Comparison of ENCODE assay signal across 13 cellular contexts in the genomic region with DNA sequence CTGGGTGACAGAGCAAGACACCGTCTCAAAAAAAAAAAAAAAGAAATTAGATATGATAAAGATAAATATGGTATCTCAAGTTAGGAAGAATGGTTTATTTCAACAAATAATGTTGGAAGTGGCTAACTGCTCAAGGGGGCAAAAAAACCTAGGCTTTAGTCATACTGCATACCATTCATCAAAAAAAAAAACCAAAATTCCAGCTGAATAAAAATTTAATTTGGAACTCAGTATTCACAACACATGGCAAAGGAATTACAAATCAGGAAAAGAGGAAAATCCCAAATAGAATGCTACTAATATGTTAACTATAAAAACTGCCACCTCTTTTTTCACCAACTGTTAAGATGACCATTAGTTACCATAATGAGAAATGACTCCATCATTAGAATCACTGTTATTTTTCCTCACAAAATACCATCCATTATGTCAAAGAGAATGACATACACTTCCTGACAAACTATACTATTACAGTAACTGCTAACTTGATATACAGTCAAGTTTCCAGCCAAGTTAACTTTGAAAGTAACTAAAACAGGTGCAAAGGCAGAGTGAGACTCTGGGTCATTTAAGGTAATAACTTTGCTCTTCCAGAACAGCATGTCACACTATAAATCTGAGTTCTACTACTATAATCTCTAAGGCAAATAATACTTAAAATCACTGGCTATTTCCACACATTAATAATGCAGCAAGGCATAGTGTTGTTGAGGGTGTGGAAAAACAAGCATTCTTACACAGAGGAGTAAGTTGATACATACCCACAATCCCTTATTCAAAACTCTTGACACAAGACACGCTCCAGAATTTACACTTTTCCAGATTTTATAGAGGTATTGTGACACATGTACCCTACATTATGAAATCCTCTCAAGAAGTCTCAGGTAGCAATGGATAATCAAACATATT. TPM values are rescaled to one million over a fixed set of nuclear protein-coding genes. Genes with fewer than 3 reads are reported as not detected.
DNase-seq lines count a peak whose midpoint lies in the region; ATAC-seq and TF ChIP-seq lines count a peak whose summit lies in the region.
"Had no signal": no experiment of that assay in that cellular context is flagged by ENCODE, and none has a peak within 500 bp of the region (broad histone marks: within the 10 kb centered on the region; RNA-seq: fewer than 3 reads in every experiment).

No MANE protein-coding gene starts in this region.

- H3K4me3 ChIP-seq in Peyer's patch = no peak overlapping the region

- H3K36me3 ChIP-seq in Peyer's patch = no peaks in the 10 kb centered on the region

- H3K9me3 ChIP-seq in Peyer's patch = no peaks in the 10 kb centered on the region

- ATAC-seq in central memory CD8-positive, alpha-beta T cell (replicated peaks; ENCODE audit: extremely low read depth, poor library complexity, severe bottlenecking) = no peak
- ATAC-seq in HG02885 (IDR thresholded peaks at IDR 0.05; ENCODE audit: poor library complexity, unreplicated experiment) = no peak
- ATAC-seq: stimulated activated naive B cell treated with anti-CD40 and anti-IgM and Interleukin-4, amounts not matched to agents 10 μg/mL and 1 μg/mL and 100 μg/mL, for 72 hours had no signal

- no peaks in the 10 kb centered on the region for H3K9me3 Mint-ChIP-seq in HFFc6
- H3K9me3 Mint-ChIP-seq in central memory CD8-positive, alpha-beta T cell = no peaks in the 10 kb centered on the region
- no peaks in the 10 kb centered on the region for H3K9me3 Mint-ChIP-seq in nephron
- H3K9me3 Mint-ChIP-seq: activated CD4-positive, alpha-beta memory T cell treated with anti-CD3 and anti-CD28 coated beads for 36 hours; stimulated activated naive B cell treated with anti-CD40 and anti-IgM and Interleukin-4, amounts not matched to agents 10 μg/mL and 1 μg/mL and 100 μg/mL, for 72 hours had no signal

- no peaks in the 10 kb centered on the region for H3K27me3 ChIP-seq in Peyer's patch

- no peak overlapping the region for H3K4me3 Mint-ChIP-seq in HFFc6
- H3K4me3 Mint-ChIP-seq in central memory CD8-positive, alpha-beta T cell = peak overlapping the region; percentile 36
- no peak overlapping the region for H3K4me3 Mint-ChIP-seq in nephron
- H3K4me3 Mint-ChIP-seq: activated CD4-positive, alpha-beta memory T cell treated with anti-CD3 and anti-CD28 coated beads for 36 hours; stimulated activated naive B cell treated with anti-CD40 and anti-IgM and Interleukin-4, amounts not matched to agents 10 μg/mL and 1 μg/mL and 100 μg/mL, for 72 hours had no signal

- DNase-seq in DMS 273 (lab: John Stamatoyannopoulos, UW; ENCODE audit: unreplicated experiment) (peak; percentile 48), DMS 273 treated with DMSO at 0.1 percent for 48 hours (lab: John Stamatoyannopoulos, UW) (no peak), HFFc6 (no peak), NCI-H187 treated with DMSO at 0.1 percent for 48 hours (lab: John Stamatoyannopoulos, UW) (no peak), Peyer's patch (no peak)
- no peak for DNase-seq in central memory CD8-positive, alpha-beta T cell (ENCODE audit: low spot score in 2 of 2)
- DNase-seq: 8988T; activated CD4-positive, alpha-beta memory T cell treated with anti-CD3 and anti-CD28 coated beads for 36 hours; amygdala; NCI-H1436; stimulated activated naive B cell treated with anti-CD40 and anti-IgM and Interleukin-4, amounts not matched to agents 10 μg/mL and 1 μg/mL and 100 μg/mL, for 72 hours had no signal

- H3K27me3 Mint-ChIP-seq in HFFc6 (ENCODE audit: insufficient read depth) (no peaks in the 10 kb centered on the region; the same call in 1 of the 2 replicates), nephron (ENCODE audit: low read depth) (no peaks in the 10 kb centered on the region)
- no peaks in the 10 kb centered on the region for H3K27me3 Mint-ChIP-seq in central memory CD8-positive, alpha-beta T cell
- H3K27me3 Mint-ChIP-seq: activated CD4-positive, alpha-beta memory T cell treated with anti-CD3 and anti-CD28 coated beads for 36 hours; stimulated activated naive B cell treated with anti-CD40 and anti-IgM and Interleukin-4, amounts not matched to agents 10 μg/mL and 1 μg/mL and 100 μg/mL, for 72 hours had no signal

- H3K27ac ChIP-seq in Peyer's patch = no peak overlapping the region

- TF ChIP-seq CTCF in HFFc6 (IDR thresholded peaks at IDR 0.05) (no peak), nephron (IDR thresholded peaks at IDR 0.05; ENCODE audit: unreplicated experiment in 3 of 3) (no peak), Peyer's patch (IDR thresholded peaks at IDR 0.05) (no peak)

- no peak for TF ChIP-seq POLR2A in Peyer's patch (IDR thresholded peaks at IDR 0.05)

- H3K4me1 ChIP-seq in Peyer's patch = peaks cover 0 to 28% (median 0%) of the 10 kb centered on the region in 4 donors

- H3K36me3 Mint-ChIP-seq in HFFc6 (ENCODE audit: low read depth) (peaks cover 7% of the 10 kb centered on the region; the same call in 1 of the 2 replicates), nephron (ENCODE audit: low read depth) (peaks cover 15% of the 10 kb centered on the region)
- peaks cover 20% of the 10 kb centered on the region for H3K36me3 Mint-ChIP-seq in central memory CD8-positive, alpha-beta T cell (ENCODE audit: insufficient read depth)

- H3K27ac Mint-ChIP-seq in HFFc6 (peak overlapping the region; percentile 15), nephron (peak overlapping the region; percentile 9 to 60 (median 41))
- H3K27ac Mint-ChIP-seq in central memory CD8-positive, alpha-beta T cell (ENCODE audit: low read depth) = peak overlapping the region; percentile 24
- H3K27ac Mint-ChIP-seq: activated CD4-positive, alpha-beta memory T cell treated with anti-CD3 and anti-CD28 coated beads for 36 hours; stimulated activated naive B cell treated with anti-CD40 and anti-IgM and Interleukin-4, amounts not matched to agents 10 μg/mL and 1 μg/mL and 100 μg/mL, for 72 hours had no signal

- peaks cover 42% of the 10 kb centered on the region for H3K4me1 Mint-ChIP-seq in HFFc6 (ENCODE audit: low read depth)
- H3K4me1 Mint-ChIP-seq in central memory CD8-positive, alpha-beta T cell = peaks cover 51% of the 10 kb centered on the region
- H3K4me1 Mint-ChIP-seq in nephron = peaks cover 23% of the 10 kb centered on the region

RNA-seq across cellular contexts. Expression of gene KBTBD2, which starts 10.2 kb away (rescaled TPM):
- total RNA-seq in HFFc6 (2021; fragmentation: NEBNext Ultra II Directional; extraction: Animal tissue kit (Norgen Biotek cat#: 25700)) = 10 to 100 TPM; 20.8 to 24.5 (median 22.0) TPM
- 10 to 100 TPM; 22.2 to 43.7 (median 28.4) TPM for total RNA-seq in Peyer's patch
